In genomic region chr15:90113166-90113565, GRCh38 we compare ENCODE assay signal across 22 cellular contexts. TPM values are rescaled to one million over a fixed set of nuclear protein-coding genes. Genes with fewer than 3 reads are reported as not detected.
DNase-seq lines count a peak whose midpoint lies in the region; ATAC-seq and TF ChIP-seq lines count a peak whose summit lies in the region.
"Had no signal": no experiment of that assay in that cellular context is flagged by ENCODE, and none has a peak within 500 bp of the region (broad histone marks: within the 10 kb centered on the region; RNA-seq: fewer than 3 reads in every experiment).

No MANE protein-coding gene starts in this region.

- H3K27me3 ChIP-seq in IMR-90 (ENCODE audit: control insufficient read depth, insufficient read depth, low read length) = no peaks in the 10 kb centered on the region
- H3K27me3 ChIP-seq in gastroesophageal sphincter = no peaks in the 10 kb centered on the region
- H3K27me3 ChIP-seq: BLaER1 treated with 17β-estradiol and CSF1 and Interleukin-3, amounts not matched to agents 10 nM and 100 nM had no signal

- peak; percentile 80 for ATAC-seq in IMR-90 (ENCODE audit: low read depth)
- ATAC-seq in gastroesophageal sphincter = no peak
- ATAC-seq in GM21423 (IDR thresholded peaks at IDR 0.05; ENCODE audit: unreplicated experiment) = no peak
- ATAC-seq: A549; CD8-positive, alpha-beta T cell; GM12878 had no signal

- no peak overlapping the region for H3K9ac ChIP-seq in IMR-90 (ENCODE audit: low read depth, low read length)
- H3K9ac ChIP-seq: BLaER1 treated with 17β-estradiol and CSF1 and Interleukin-3, amounts not matched to agents 10 nM and 100 nM had no signal

- dilution Hi-C loops in IMR-90 (cut with HindIII; ENCODE audit: low sequenced_read_pairs, unreplicated experiment) = no loop called here

- H3K36me3 ChIP-seq in IMR-90 (ENCODE audit: control insufficient read depth, insufficient read depth, low read length) = no peaks in the 10 kb centered on the region
- no peaks in the 10 kb centered on the region for H3K36me3 ChIP-seq in gastroesophageal sphincter

- H3K9me3 ChIP-seq in IMR-90 (ENCODE audit: control insufficient read depth, insufficient read depth, low read length) = peaks cover 8% of the 10 kb centered on the region
- peaks cover 0 to 13% (median 0%) of the 10 kb centered on the region in 3 donors for H3K9me3 ChIP-seq in gastroesophageal sphincter

- TF ChIP-seq RAD21 in IMR-90 (IDR thresholded peaks at IDR 0.05; ENCODE audit: low read length) = no peak

- H4K8ac ChIP-seq in IMR-90 (ENCODE audit: low read depth in 2 of 2, low read length in 2 of 2) = no peak overlapping the region

- no peak overlapping the region for H2BK15ac ChIP-seq in IMR-90 (ENCODE audit: low read depth, low read length)

- TF ChIP-seq EP300 in gastroesophageal sphincter (IDR thresholded peaks at IDR 0.05) = no peak

- WGBS in IMR-90 (ENCODE audit: extremely low coverage in 2 of 2, insufficient read length in 1 of 2), 2 experiments = no CpG with 5 or more reads among the region's 7 CpGs
- 46 to 60% methylated on average over 6 to 7 of the region's 7 CpGs for WGBS in gastroesophageal sphincter (ENCODE audit: low coverage in 1 of 2), 2 donors

- H2AFZ ChIP-seq in IMR-90 (replicated peaks; ENCODE audit: low read length, poor library complexity) = no peak overlapping the region

- H3K9me1 ChIP-seq in IMR-90 (ENCODE audit: insufficient read depth, low read length) = no peaks in the 10 kb centered on the region

- H2BK5ac ChIP-seq in IMR-90 (ENCODE audit: low read depth, low read length, poor library complexity, severe bottlenecking) = no peak overlapping the region

- H3K4ac ChIP-seq in IMR-90 (ENCODE audit: low read depth, low read length) = no peak overlapping the region

- intact Hi-C loops in IMR-90 (cut with micrococcal nuclease) = no loop called here

- H3K27ac ChIP-seq in IMR-90 (ENCODE audit: insufficient read depth, low read length) (no peak overlapping the region), gastroesophageal sphincter (peak overlapping the region in 3 of 4 donors; percentile 5 to 44 (median 20))
- H3K27ac ChIP-seq: 22Rv1; A549; BLaER1 treated with 17β-estradiol and CSF1 and Interleukin-3, amounts not matched to agents 10 nM and 100 nM; C4-2B had no signal

- no peak overlapping the region for H3K14ac ChIP-seq in IMR-90 (replicated peaks; ENCODE audit: low read depth, low read length)

- no TSS peak for BruUV-seq in IMR-90 (replicated peaks; lab: Mats Ljungman, UMichigan)

- H3K79me1 ChIP-seq in IMR-90 (ENCODE audit: low read depth in 1 of 2, low read length in 2 of 2) = no peaks in the 10 kb centered on the region

- in situ Hi-C loops in IMR-90 (cut with MboI; ENCODE audit: low sequenced_read_pairs) = no loop called here

- DNase-seq in EH (ENCODE audit: low read depth) = peak; percentile 40
- peak; percentile 51 for DNase-seq in IMR-90
- DNase-seq in fibroblast of peridontal ligament (ENCODE audit: extremely low read depth) = peak; percentile 39
- DNase-seq in iPS-NIHi11 (ENCODE audit: low spot score) = no peak
- no peak for DNase-seq in stimulated activated CD4-positive, alpha-beta T cell treated with anti-CD3 and anti-CD28 coated beads, Interleukin-4, amount 100 ng/mL, for 24 hours
- DNase-seq in NCI-H187 (lab: John Stamatoyannopoulos, UW) = no peak
- DNase-seq: AML-193; CD4-positive, alpha-beta T cell; CD8-positive, alpha-beta T cell; DMS 273 treated with DMSO at 0.1 percent for 48 hours; DMS153; DMS53; DMS79; DND-41; GF-D8 had no signal

- H3K4me1 ChIP-seq in IMR-90 (ENCODE audit: control insufficient read depth, insufficient read depth, low read length) (peaks cover 2% of the 10 kb centered on the region), gastroesophageal sphincter (no peaks in the 10 kb centered on the region)
- H3K4me1 ChIP-seq: A549 had no signal

- H4K5ac ChIP-seq in IMR-90 (ENCODE audit: low read depth, low read length) = no peak overlapping the region

- CTCF ChIA-PET in IMR-90 (lab: Yijun Ruan, JAX) = interaction anchor here (0.6 kb wide), 1 partner anchor 29 kb away, joined by 4 read pairs; no protein-coding TSS in a partner anchor

- no peak overlapping the region for H3K4me2 ChIP-seq in IMR-90 (ENCODE audit: low read depth, low read length)
- H3K4me2 ChIP-seq: A549; BLaER1 treated with 17β-estradiol and CSF1 and Interleukin-3, amounts not matched to agents 10 nM and 100 nM had no signal

- no peak overlapping the region for H3K4me3 ChIP-seq in IMR-90 (ENCODE audit: insufficient read depth, low read depth, low read length)
- no peak overlapping the region for H3K4me3 ChIP-seq in gastroesophageal sphincter
- H3K4me3 ChIP-seq: A549; BLaER1 treated with 17β-estradiol and CSF1 and Interleukin-3, amounts not matched to agents 10 nM and 100 nM; GM12878 had no signal

- TF ChIP-seq POLR2A in IMR-90 (IDR thresholded peaks at IDR 0.05; ENCODE audit: low read depth, low read length) (no peak), gastroesophageal sphincter (IDR thresholded peaks at IDR 0.05) (no peak)

- H2AK9ac ChIP-seq in IMR-90 (replicated peaks; ENCODE audit: low read depth, low read length, poor library complexity) = no peak overlapping the region

- no peak overlapping the region for H2BK120ac ChIP-seq in IMR-90 (ENCODE audit: low read depth, low read length)

- no peak overlapping the region for H2BK20ac ChIP-seq in IMR-90 (ENCODE audit: low read depth, low read length)

- H2AK5ac ChIP-seq in IMR-90 (ENCODE audit: low read depth, low read length) = no peak overlapping the region

- no peak overlapping the region for H3K56ac ChIP-seq in IMR-90 (ENCODE audit: extremely low read depth, insufficient read depth, low read length)

- TF ChIP-seq CTCF in IMR-90 (conservative IDR thresholded peaks at IDR 0.05; ENCODE audit: low read depth, low read length) (no peak), gastroesophageal sphincter (IDR thresholded peaks at IDR 0.05) (no peak)

- no peak overlapping the region for H4K91ac ChIP-seq in IMR-90 (ENCODE audit: insufficient read depth, low read depth, low read length)

- H3K23ac ChIP-seq in IMR-90 (ENCODE audit: low read depth, low read length) = no peak overlapping the region

- H3K18ac ChIP-seq in IMR-90 (ENCODE audit: low read depth, low read length) = no peak overlapping the region

- POLR2A ChIA-PET in IMR-90 (lab: Charles Lee; ENCODE audit: unreplicated experiment) = no interaction called here

- H4K20me1 ChIP-seq in IMR-90 (ENCODE audit: insufficient read depth, low read length) = no peaks in the 10 kb centered on the region
- H4K20me1 ChIP-seq: BLaER1 treated with 17β-estradiol and CSF1 and Interleukin-3, amounts not matched to agents 10 nM and 100 nM had no signal

TF ChIP-seq in IMR-90, 13 proteins besides CTCF, POLR2A, EP300 and RAD21:
- no peak for TF ChIP-seq RFX5 (IDR thresholded peaks at IDR 0.05; ENCODE audit: low read depth, low read length)
- TF ChIP-seq BHLHE40 (IDR thresholded peaks at IDR 0.05; ENCODE audit: low read depth, low read length) = no peak
- TF ChIP-seq CHD1 (IDR thresholded peaks at IDR 0.05; ENCODE audit: low read depth, low read length) = no peak
- no peak for TF ChIP-seq MAFK (IDR thresholded peaks at IDR 0.05; ENCODE audit: low read depth, low read length)
- no peak for TF ChIP-seq SMC3 (IDR thresholded peaks at IDR 0.05; ENCODE audit: low read depth, low read length)
- TF ChIP-seq USF2 (IDR thresholded peaks at IDR 0.05; ENCODE audit: low read depth, low read length) = no peak

RNA-seq across cellular contexts. Expression of gene IDH2, which starts 10.9 kb away (rescaled TPM):
- total RNA-seq in IMR-90 (2012; rRNA removed) = 87.2 and 118 TPM in 2 replicates
- 84.2 and 84.9 TPM in 2 replicates for polyA plus RNA-seq in IMR-90 (2012; rRNA removed)
- 49.5 and 94.7 TPM in 2 replicates for polyA plus RNA-seq in IMR-90 (2012; cell fraction: cytosol; rRNA removed)
- polyA plus RNA-seq in IMR-90 (2012; cell fraction: nucleus; rRNA removed; ENCODE audit: low replicate concordance) = 37.6 and 62.1 TPM in 2 replicates
- 100 to 1,000 TPM in 3 of 4 donors, 10 to 100 TPM in 1; 45.2 to 289 (median 132) TPM for total RNA-seq in gastroesophageal sphincter

Comparison
In these comparisons a context has a peak if more than half of its experiments do, and no peak if none do; other contexts are left out.
1. DNase-seq: peak in EH (single experiment), IMR-90 (single experiment) and fibroblast of peridontal ligament (single experiment); none in iPS-NIHi11 (single experiment), stimulated activated CD4-positive, alpha-beta T cell treated with anti-CD3 and anti-CD28 coated beads, Interleukin-4, amount 100 ng/mL, for 24 hours (single experiment) and NCI-H187 (0 of 2).